8 cellular contexts compared by ENCODE assay signal in genomic region chr2:73071452-73072399, GRCh38. TPM values are rescaled to one million over a fixed set of nuclear protein-coding genes. Genes with fewer than 3 reads are reported as not detected.
A peak's percentile ranks its signal among the peaks of the same experiment; 100 is the strongest.
DNase-seq lines count a peak whose midpoint lies in the region; ATAC-seq and TF ChIP-seq lines count a peak whose summit lies in the region.

SFXN5 (minus strand) TSS chr2:73071712; CDS start chr2:73071705, 7 bp downstream.

- peak within 1 kb of the TSS; percentile 99 for H3K4me3 ChIP-seq in PC-3 (ENCODE audit: low read length)
- peak within 1 kb of the TSS; percentile 88 for H3K4me3 ChIP-seq in epithelial cell of proximal tubule (ENCODE audit: low read depth, low read length)
- peak within 1 kb of the TSS; percentile 87 to 99 for H3K4me3 ChIP-seq in mucosa of rectum (ENCODE audit: low read length in 2 of 2)

- no peak for TF ChIP-seq RAD21 in Ishikawa (IDR thresholded peaks at IDR 0.05; ENCODE audit: low read depth)

- peak within 1 kb of the TSS; percentile 99 for H2AFZ ChIP-seq in PC-3 (ENCODE audit: low read length)

- intact Hi-C loops in PC-3 (cut with micrococcal nuclease) = loop anchor here (2.0 to 5.0 kb wide), 4 partner anchors 59 to 179 kb away; no protein-coding TSS in a partner anchor

- no peaks in the 10 kb centered on the region; the same call in 1 of the 2 replicates for H3K36me3 ChIP-seq in PC-3 (ENCODE audit: low read depth, low read length)
- H3K36me3 ChIP-seq in mucosa of rectum (ENCODE audit: control insufficient read depth in 2 of 2, insufficient read depth in 2 of 2, low read length in 2 of 2) = no peaks in the 10 kb centered on the region

- no peaks in the 10 kb centered on the region for H4K20me1 ChIP-seq in PC-3 (ENCODE audit: low read length)

- H3K79me2 ChIP-seq in PC-3 (ENCODE audit: low read length) = peaks cover 43% of the 10 kb centered on the region

- H3K9me3 ChIP-seq in PC-3 (ENCODE audit: low read length) (no peaks in the 10 kb centered on the region), mucosa of rectum (ENCODE audit: control insufficient read depth in 2 of 2, low read length in 2 of 2) (no peaks in the 10 kb centered on the region)

- POLR2A ChIA-PET in PC-3 (lab: Charles Lee; ENCODE audit: unreplicated experiment) = no interaction called here

- TF ChIP-seq CTCF in PC-3 (conservative IDR thresholded peaks at IDR 0.05; ENCODE audit: low read depth, low read length) = no peak
- no peak for TF ChIP-seq CTCF in epithelial cell of proximal tubule (conservative IDR thresholded peaks at IDR 0.05; ENCODE audit: low read depth, low read length)

- no peaks in the 10 kb centered on the region for H3F3A ChIP-seq in PC-3 (ENCODE audit: low read length, unreplicated experiment)

- peak within 1 kb of the TSS; percentile 98 for H3K4me2 ChIP-seq in PC-3 (ENCODE audit: low read length)

- ATAC-seq in GM21529 (IDR thresholded peaks at IDR 0.05; ENCODE audit: unreplicated experiment) (peak; percentile 73), PC-3 (peak; percentile 71)

- BruUV-seq in PC-3 (replicated peaks; lab: Mats Ljungman, UMichigan) = no TSS peak

- H3K27me3 ChIP-seq in PC-3 (ENCODE audit: low read length) = no peaks in the 10 kb centered on the region
- no peaks in the 10 kb centered on the region for H3K27me3 ChIP-seq in mucosa of rectum (ENCODE audit: control insufficient read depth in 2 of 2, insufficient read depth in 2 of 2, low read length in 2 of 2)

- CTCF ChIA-PET in PC-3 (lab: Charles Lee) = interaction anchor here (0.6 kb wide), 1 partner anchor 92 kb away, joined by 10 read pairs; no protein-coding TSS in a partner anchor

- H3K4me1 ChIP-seq in PC-3 (ENCODE audit: insufficient read depth, low read length) (peaks cover 22% of the 10 kb centered on the region), mucosa of rectum (ENCODE audit: control insufficient read depth in 2 of 2, insufficient read depth in 2 of 2, low read length in 2 of 2) (peaks cover 12% of the 10 kb centered on the region in 2 donors)

- no peak for TF ChIP-seq EP300 in Ishikawa (IDR thresholded peaks at IDR 0.05; ENCODE audit: borderline replicate concordance)

- H3K9ac ChIP-seq in PC-3 (ENCODE audit: low read length) (peak within 1 kb of the TSS; percentile 89), mucosa of rectum (ENCODE audit: low read depth in 1 of 2, low read length in 2 of 2) (peak within 1 kb of the TSS; percentile 84 to 93)

- peak within 1 kb of the TSS; percentile 63 for H3K27ac ChIP-seq in PC-3 (ENCODE audit: low read length)
- H3K27ac ChIP-seq in mucosa of rectum (ENCODE audit: low read depth in 2 of 2, low read length in 2 of 2) = peak within 1 kb of the TSS; percentile 93 to 96

- no peaks in the 10 kb centered on the region for H3K9me2 ChIP-seq in PC-3 (replicated peaks; ENCODE audit: low read length)

- DNase-seq in DMS114 treated with DMSO at 0.1 percent for 48 hours (lab: John Stamatoyannopoulos, UW; ENCODE audit: unreplicated experiment) (peak; percentile 90), PC-3 (peak; percentile 87), activated T-cell treated with anti-CD3 and anti-CD28 coated beads for 48 hours (ENCODE audit: low read depth) (peak; percentile 84), epithelial cell of proximal tubule (ENCODE audit: low read depth) (peak; percentile 43)
- peak; percentile 93 for DNase-seq in stimulated activated CD8-positive, alpha-beta memory T cell treated with anti-CD3 and anti-CD28 coated beads, Interleukin-4, amount 100 ng/mL, for 48 hours

TF ChIP-seq in Ishikawa, 13 proteins besides CTCF, POLR2A, EP300 and RAD21:
- TF ChIP-seq FOXM1 (IDR thresholded peaks at IDR 0.05; ENCODE audit: borderline replicate concordance, low read depth) (no peak), EGR1 (IDR thresholded peaks at IDR 0.05) (no peak), MAX (IDR thresholded peaks at IDR 0.05) (no peak; the same call in 1 of the 2 replicates), NFIC (IDR thresholded peaks at IDR 0.05) (no peak), TAF1 (IDR thresholded peaks at IDR 0.05; ENCODE audit: low read depth) (peak; percentile 44; the same call in 1 of the 2 replicates), YY1 (IDR thresholded peaks at IDR 0.05; ENCODE audit: low read depth) (peak; percentile 87), TEAD4 (IDR thresholded peaks at IDR 0.05) (no peak), CEBPB (IDR thresholded peaks at IDR 0.05) (no peak), CREB1 (IDR thresholded peaks at IDR 0.05; ENCODE audit: low read depth) (no peak; the same call in 1 of the 2 replicates), ZBTB7A (IDR thresholded peaks at IDR 0.05; ENCODE audit: low read depth) (no peak), TCF12 (IDR thresholded peaks at IDR 0.05; ENCODE audit: low read depth) (no peak)
- TF ChIP-seq, protein P1, sequence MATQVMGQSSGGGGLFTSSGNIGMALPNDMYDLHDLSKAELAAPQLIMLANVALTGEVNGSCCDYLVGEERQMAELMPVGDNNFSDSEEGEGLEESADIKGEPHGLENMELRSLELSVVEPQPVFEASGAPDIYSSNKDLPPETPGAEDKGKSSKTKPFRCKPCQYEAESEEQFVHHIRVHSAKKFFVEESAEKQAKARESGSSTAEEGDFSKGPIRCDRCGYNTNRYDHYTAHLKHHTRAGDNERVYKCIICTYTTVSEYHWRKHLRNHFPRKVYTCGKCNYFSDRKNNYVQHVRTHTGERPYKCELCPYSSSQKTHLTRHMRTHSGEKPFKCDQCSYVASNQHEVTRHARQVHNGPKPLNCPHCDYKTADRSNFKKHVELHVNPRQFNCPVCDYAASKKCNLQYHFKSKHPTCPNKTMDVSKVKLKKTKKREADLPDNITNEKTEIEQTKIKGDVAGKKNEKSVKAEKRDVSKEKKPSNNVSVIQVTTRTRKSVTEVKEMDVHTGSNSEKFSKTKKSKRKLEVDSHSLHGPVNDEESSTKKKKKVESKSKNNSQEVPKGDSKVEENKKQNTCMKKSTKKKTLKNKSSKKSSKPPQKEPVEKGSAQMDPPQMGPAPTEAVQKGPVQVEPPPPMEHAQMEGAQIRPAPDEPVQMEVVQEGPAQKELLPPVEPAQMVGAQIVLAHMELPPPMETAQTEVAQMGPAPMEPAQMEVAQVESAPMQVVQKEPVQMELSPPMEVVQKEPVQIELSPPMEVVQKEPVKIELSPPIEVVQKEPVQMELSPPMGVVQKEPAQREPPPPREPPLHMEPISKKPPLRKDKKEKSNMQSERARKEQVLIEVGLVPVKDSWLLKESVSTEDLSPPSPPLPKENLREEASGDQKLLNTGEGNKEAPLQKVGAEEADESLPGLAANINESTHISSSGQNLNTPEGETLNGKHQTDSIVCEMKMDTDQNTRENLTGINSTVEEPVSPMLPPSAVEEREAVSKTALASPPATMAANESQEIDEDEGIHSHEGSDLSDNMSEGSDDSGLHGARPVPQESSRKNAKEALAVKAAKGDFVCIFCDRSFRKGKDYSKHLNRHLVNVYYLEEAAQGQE (IDR thresholded peaks at IDR 0.05; ENCODE audit: low read depth) = no peak
- TF ChIP-seq, protein P2, sequence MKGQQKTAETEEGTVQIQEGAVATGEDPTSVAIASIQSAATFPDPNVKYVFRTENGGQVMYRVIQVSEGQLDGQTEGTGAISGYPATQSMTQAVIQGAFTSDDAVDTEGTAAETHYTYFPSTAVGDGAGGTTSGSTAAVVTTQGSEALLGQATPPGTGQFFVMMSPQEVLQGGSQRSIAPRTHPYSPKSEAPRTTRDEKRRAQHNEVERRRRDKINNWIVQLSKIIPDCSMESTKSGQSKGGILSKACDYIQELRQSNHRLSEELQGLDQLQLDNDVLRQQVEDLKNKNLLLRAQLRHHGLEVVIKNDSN (IDR thresholded peaks at IDR 0.05) = no peak

RNA-seq across cellular contexts. Expression of gene SFXN5, which starts in this region (rescaled TPM):
- 22.0 and 30.7 TPM in 2 replicates for total RNA-seq in PC-3 (2014; rRNA removed)
- total RNA-seq in epithelial cell of proximal tubule = 8.4 and 9.4 TPM in 2 replicates

Comparison
In these comparisons a context has a peak if more than half of its experiments do, and no peak if none do; other contexts are left out.
1. Peak in every context shown above with its lines: DNase-seq, ATAC-seq, H3K4me3 ChIP-seq and H3K27ac ChIP-seq.
2. DNase-seq: peak in every context shown above with its lines; median percentile 93 in stimulated activated CD8-positive, alpha-beta memory T cell treated with anti-CD3 and anti-CD28 coated beads, Interleukin-4, amount 100 ng/mL, for 48 hours; 90 in DMS114 treated with DMSO at 0.1 percent for 48 hours; 87 in PC-3; 84 in activated T-cell treated with anti-CD3 and anti-CD28 coated beads for 48 hours; 43 in epithelial cell of proximal tubule.